In genomic region chr9:131605770-131606590, GRCh38 we compare ENCODE assay signal across 1 cellular context.
TF ChIP-seq lines count a peak whose summit lies in the region.

No MANE protein-coding gene starts in this region.

TF ChIP-seq in HepG2, 621 proteins besides CTCF, POLR2A, EP300 and RAD21 (continued from another document and continues in another):
- TF ChIP-seq SETDB1 (CRISPR knock-in tag; IDR thresholded peaks at IDR 0.05; ENCODE audit: borderline replicate concordance), result no peak
- TF ChIP-seq ZNF75D (CRISPR knock-in tag; IDR thresholded peaks at IDR 0.05; ENCODE audit: borderline replicate concordance), result no peak
- TF ChIP-seq ATF7 (IDR thresholded peaks at IDR 0.05), result peak; percentile 94
- TF ChIP-seq ATF7 (CRISPR knock-in tag; IDR thresholded peaks at IDR 0.05), result peak; percentile 96
- peak; percentile 98 for TF ChIP-seq MYC (CRISPR knock-in tag; IDR thresholded peaks at IDR 0.05; ENCODE audit: borderline replicate concordance)
- no peak for TF ChIP-seq E2F1 (CRISPR knock-in tag; IDR thresholded peaks at IDR 0.05)
- TF ChIP-seq, protein P1, sequence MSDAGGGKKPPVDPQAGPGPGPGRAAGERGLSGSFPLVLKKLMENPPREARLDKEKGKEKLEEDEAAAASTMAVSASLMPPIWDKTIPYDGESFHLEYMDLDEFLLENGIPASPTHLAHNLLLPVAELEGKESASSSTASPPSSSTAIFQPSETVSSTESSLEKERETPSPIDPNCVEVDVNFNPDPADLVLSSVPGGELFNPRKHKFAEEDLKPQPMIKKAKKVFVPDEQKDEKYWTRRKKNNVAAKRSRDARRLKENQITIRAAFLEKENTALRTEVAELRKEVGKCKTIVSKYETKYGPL (CRISPR knock-in tag; IDR thresholded peaks at IDR 0.05), result no peak
- no peak; the same call in 1 of the 2 replicates for TF ChIP-seq ZZZ3 (CRISPR knock-in tag; IDR thresholded peaks at IDR 0.05; ENCODE audit: borderline replicate concordance)
- peak; percentile 76; the same call in 1 of the 2 replicates for TF ChIP-seq ZBTB33 (CRISPR knock-in tag; IDR thresholded peaks at IDR 0.05)
- TF ChIP-seq KDM2A (CRISPR knock-in tag; IDR thresholded peaks at IDR 0.05; ENCODE audit: borderline replicate concordance, low read depth), result no peak; the same call in 1 of the 2 replicates
- peak; percentile 94 for TF ChIP-seq ERF (CRISPR knock-in tag; IDR thresholded peaks at IDR 0.05)
- TF ChIP-seq HOXA5 (CRISPR knock-in tag; IDR thresholded peaks at IDR 0.05), result peak; percentile 83; the same call in 1 of the 2 replicates
- no peak for TF ChIP-seq MTA3 (CRISPR knock-in tag; IDR thresholded peaks at IDR 0.05)
- TF ChIP-seq, protein P2, sequence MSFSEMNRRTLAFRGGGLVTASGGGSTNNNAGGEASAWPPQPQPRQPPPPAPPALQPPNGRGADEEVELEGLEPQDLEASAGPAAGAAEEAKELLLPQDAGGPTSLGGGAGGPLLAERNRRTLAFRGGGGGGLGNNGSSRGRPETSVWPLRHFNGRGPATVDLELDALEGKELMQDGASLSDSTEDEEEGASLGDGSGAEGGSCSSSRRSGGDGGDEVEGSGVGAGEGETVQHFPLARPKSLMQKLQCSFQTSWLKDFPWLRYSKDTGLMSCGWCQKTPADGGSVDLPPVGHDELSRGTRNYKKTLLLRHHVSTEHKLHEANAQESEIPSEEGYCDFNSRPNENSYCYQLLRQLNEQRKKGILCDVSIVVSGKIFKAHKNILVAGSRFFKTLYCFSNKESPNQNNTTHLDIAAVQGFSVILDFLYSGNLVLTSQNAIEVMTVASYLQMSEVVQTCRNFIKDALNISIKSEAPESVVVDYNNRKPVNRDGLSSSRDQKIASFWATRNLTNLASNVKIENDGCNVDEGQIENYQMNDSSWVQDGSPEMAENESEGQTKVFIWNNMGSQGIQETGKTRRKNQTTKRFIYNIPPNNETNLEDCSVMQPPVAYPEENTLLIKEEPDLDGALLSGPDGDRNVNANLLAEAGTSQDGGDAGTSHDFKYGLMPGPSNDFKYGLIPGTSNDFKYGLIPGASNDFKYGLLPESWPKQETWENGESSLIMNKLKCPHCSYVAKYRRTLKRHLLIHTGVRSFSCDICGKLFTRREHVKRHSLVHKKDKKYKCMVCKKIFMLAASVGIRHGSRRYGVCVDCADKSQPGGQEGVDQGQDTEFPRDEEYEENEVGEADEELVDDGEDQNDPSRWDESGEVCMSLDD (CRISPR knock-in tag; IDR thresholded peaks at IDR 0.05; ENCODE audit: borderline replicate concordance), result peak; percentile 91
- no peak; the same call in 1 of the 2 replicates for TF ChIP-seq SMC3 (IDR thresholded peaks at IDR 0.05; ENCODE audit: low read length)
- TF ChIP-seq ARID3A (IDR thresholded peaks at IDR 0.05; ENCODE audit: low read depth, low read length), result peak; percentile 81
- no peak for TF ChIP-seq TAF15 (IDR thresholded peaks at IDR 0.05; ENCODE audit: low read depth, low read length, poor library complexity, severe bottlenecking)
- TF ChIP-seq THYN1 (CRISPR knock-in tag; IDR thresholded peaks at IDR 0.05; ENCODE audit: borderline replicate concordance, low read depth), result no peak
- TF ChIP-seq, protein P3, sequence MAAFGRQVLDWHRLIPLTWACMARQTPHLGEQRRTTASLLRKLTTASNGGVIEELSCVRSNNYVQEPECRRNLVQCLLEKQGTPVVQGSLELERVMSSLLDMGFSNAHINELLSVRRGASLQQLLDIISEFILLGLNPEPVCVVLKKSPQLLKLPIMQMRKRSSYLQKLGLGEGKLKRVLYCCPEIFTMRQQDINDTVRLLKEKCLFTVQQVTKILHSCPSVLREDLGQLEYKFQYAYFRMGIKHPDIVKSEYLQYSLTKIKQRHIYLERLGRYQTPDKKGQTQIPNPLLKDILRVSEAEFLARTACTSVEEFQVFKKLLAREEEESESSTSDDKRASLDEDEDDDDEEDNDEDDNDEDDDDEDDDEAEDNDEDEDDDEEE (CRISPR knock-in tag; IDR thresholded peaks at IDR 0.05), result no peak
- peak; percentile 75; the same call in 1 of the 2 replicates for TF ChIP-seq GFI1 (CRISPR knock-in tag; IDR thresholded peaks at IDR 0.05; ENCODE audit: borderline replicate concordance)
- TF ChIP-seq ZFP90 (CRISPR knock-in tag; IDR thresholded peaks at IDR 0.05; ENCODE audit: borderline replicate concordance), result peak; percentile 87
- TF ChIP-seq ZNF382 (CRISPR knock-in tag; IDR thresholded peaks at IDR 0.05; ENCODE audit: borderline replicate concordance), result no peak
- TF ChIP-seq SIX4 (CRISPR knock-in tag; IDR thresholded peaks at IDR 0.05), result no peak
- no peak for TF ChIP-seq ARNT (IDR thresholded peaks at IDR 0.05)
- TF ChIP-seq ZBTB4 (CRISPR knock-in tag; IDR thresholded peaks at IDR 0.05; ENCODE audit: borderline replicate concordance), result no peak
- TF ChIP-seq ZNF44 (CRISPR knock-in tag; IDR thresholded peaks at IDR 0.05), result no peak
- TF ChIP-seq RCOR2 (CRISPR knock-in tag; IDR thresholded peaks at IDR 0.05), result peak; percentile 80
- TF ChIP-seq, protein P4, sequence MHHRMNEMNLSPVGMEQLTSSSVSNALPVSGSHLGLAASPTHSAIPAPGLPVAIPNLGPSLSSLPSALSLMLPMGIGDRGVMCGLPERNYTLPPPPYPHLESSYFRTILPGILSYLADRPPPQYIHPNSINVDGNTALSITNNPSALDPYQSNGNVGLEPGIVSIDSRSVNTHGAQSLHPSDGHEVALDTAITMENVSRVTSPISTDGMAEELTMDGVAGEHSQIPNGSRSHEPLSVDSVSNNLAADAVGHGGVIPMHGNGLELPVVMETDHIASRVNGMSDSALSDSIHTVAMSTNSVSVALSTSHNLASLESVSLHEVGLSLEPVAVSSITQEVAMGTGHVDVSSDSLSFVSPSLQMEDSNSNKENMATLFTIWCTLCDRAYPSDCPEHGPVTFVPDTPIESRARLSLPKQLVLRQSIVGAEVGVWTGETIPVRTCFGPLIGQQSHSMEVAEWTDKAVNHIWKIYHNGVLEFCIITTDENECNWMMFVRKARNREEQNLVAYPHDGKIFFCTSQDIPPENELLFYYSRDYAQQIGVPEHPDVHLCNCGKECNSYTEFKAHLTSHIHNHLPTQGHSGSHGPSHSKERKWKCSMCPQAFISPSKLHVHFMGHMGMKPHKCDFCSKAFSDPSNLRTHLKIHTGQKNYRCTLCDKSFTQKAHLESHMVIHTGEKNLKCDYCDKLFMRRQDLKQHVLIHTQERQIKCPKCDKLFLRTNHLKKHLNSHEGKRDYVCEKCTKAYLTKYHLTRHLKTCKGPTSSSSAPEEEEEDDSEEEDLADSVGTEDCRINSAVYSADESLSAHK (CRISPR knock-in tag; IDR thresholded peaks at IDR 0.05; ENCODE audit: borderline replicate concordance), result no peak
- TF ChIP-seq, protein P5, sequence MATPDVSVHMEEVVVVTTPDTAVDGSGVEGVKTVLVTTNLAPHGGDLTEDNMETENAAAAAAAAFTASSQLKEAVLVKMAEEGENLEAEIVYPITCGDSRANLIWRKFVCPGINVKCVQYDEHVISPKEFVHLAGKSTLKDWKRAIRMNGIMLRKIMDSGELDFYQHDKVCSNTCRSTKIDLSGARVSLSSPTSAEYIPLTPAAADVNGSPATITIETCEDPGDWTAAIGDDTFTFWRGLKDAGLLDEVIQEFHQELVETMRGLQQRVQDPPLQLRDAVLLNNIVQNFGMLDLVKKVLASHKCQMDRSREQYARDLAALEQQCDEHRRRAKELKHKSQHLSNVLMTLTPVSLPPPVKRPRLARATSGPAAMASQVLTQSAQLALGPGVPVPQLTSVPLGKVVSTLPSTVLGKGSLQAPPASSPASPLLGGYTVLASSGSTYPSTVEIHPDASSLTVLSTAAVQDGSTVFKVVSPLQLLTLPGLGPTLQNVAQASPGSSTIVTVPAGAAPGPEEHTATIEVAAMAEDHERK (CRISPR knock-in tag; IDR thresholded peaks at IDR 0.05; ENCODE audit: low read depth), result no peak; the same call in 1 of the 2 replicates
- no peak for TF ChIP-seq REL (CRISPR knock-in tag; conservative IDR thresholded peaks at IDR 0.05)
- TF ChIP-seq YEATS4 (CRISPR knock-in tag; IDR thresholded peaks at IDR 0.05; ENCODE audit: borderline replicate concordance), result peak; percentile 75
- peak; percentile 66 for TF ChIP-seq FOXJ3 (CRISPR knock-in tag; IDR thresholded peaks at IDR 0.05; ENCODE audit: borderline replicate concordance)
- TF ChIP-seq ZNF687 (CRISPR knock-in tag; IDR thresholded peaks at IDR 0.05), result peak; percentile 99
- no peak for TF ChIP-seq TBP (CRISPR knock-in tag; IDR thresholded peaks at IDR 0.05)
- peak; percentile 82 for TF ChIP-seq HDAC1 (CRISPR knock-in tag; IDR thresholded peaks at IDR 0.05)
